Comparison of ENCODE assay signal across 1 cellular context in the genomic region with DNA sequence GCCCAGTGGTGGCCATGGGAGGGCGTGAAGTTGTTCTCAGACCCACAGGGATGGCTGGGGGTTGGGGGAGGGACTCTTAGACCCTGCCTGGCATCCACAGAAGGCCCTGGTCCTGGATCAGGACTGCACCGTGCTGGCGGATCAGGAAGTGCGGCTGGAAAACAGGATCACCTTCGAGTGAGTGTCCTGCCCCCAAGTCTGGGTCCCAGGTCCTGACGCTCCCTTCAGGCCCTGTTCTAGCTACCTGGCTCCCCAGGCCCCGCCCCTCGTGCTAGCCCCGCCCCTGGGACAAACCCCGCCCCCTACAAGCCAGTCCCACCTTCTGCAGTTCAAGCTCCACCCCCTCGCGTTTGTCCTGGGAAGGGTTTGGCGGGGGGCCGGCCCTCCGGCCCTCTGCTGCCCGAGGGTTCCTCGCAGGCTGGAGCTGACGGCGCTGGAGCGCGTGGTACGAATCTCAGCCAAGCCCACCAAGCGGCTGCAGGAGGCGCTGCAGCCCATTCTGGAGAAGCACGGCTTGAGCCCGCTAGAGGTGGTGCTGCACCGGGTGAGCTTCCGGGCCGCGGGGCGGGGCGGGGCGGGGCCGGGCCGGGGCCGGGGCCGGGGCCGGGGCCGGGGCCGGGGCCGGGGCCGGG.
TF ChIP-seq lines count a peak whose summit lies in the region.

No MANE protein-coding gene starts in this region.

TF ChIP-seq in WTC11, 78 proteins besides CTCF, POLR2A, EP300 and RAD21 (continued from another document):
- TF ChIP-seq, protein P1, sequence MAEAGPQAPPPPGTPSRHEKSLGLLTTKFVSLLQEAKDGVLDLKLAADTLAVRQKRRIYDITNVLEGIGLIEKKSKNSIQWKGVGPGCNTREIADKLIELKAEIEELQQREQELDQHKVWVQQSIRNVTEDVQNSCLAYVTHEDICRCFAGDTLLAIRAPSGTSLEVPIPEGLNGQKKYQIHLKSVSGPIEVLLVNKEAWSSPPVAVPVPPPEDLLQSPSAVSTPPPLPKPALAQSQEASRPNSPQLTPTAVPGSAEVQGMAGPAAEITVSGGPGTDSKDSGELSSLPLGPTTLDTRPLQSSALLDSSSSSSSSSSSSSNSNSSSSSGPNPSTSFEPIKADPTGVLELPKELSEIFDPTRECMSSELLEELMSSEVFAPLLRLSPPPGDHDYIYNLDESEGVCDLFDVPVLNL (CRISPR knock-in tag; IDR thresholded peaks at IDR 0.05; ENCODE audit: borderline replicate concordance, low read depth) = no peak
- TF ChIP-seq GTF2I (CRISPR knock-in tag; conservative IDR thresholded peaks at IDR 0.05) (no peak), RORB (CRISPR knock-in tag; IDR thresholded peaks at IDR 0.05) (no peak), ZBTB21 (CRISPR knock-in tag; IDR thresholded peaks at IDR 0.05; ENCODE audit: borderline replicate concordance) (peak; percentile 84)
- TF ChIP-seq, protein P2, sequence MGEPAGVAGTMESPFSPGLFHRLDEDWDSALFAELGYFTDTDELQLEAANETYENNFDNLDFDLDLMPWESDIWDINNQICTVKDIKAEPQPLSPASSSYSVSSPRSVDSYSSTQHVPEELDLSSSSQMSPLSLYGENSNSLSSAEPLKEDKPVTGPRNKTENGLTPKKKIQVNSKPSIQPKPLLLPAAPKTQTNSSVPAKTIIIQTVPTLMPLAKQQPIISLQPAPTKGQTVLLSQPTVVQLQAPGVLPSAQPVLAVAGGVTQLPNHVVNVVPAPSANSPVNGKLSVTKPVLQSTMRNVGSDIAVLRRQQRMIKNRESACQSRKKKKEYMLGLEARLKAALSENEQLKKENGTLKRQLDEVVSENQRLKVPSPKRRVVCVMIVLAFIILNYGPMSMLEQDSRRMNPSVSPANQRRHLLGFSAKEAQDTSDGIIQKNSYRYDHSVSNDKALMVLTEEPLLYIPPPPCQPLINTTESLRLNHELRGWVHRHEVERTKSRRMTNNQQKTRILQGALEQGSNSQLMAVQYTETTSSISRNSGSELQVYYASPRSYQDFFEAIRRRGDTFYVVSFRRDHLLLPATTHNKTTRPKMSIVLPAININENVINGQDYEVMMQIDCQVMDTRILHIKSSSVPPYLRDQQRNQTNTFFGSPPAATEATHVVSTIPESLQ (CRISPR knock-in tag; IDR thresholded peaks at IDR 0.05) = no peak
- TF ChIP-seq, protein P3, sequence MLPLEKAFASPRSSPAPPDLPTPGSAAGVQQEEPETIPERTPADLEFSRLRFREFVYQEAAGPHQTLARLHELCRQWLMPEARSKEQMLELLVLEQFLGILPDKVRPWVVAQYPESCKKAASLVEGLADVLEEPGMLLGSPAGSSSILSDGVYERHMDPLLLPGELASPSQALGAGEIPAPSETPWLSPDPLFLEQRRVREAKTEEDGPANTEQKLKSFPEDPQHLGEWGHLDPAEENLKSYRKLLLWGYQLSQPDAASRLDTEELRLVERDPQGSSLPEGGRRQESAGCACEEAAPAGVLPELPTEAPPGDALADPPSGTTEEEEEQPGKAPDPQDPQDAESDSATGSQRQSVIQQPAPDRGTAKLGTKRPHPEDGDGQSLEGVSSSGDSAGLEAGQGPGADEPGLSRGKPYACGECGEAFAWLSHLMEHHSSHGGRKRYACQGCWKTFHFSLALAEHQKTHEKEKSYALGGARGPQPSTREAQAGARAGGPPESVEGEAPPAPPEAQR (CRISPR knock-in tag; IDR thresholded peaks at IDR 0.05) = no peak
